ENCODE assay signal across 19 cellular contexts in the genomic region with DNA sequence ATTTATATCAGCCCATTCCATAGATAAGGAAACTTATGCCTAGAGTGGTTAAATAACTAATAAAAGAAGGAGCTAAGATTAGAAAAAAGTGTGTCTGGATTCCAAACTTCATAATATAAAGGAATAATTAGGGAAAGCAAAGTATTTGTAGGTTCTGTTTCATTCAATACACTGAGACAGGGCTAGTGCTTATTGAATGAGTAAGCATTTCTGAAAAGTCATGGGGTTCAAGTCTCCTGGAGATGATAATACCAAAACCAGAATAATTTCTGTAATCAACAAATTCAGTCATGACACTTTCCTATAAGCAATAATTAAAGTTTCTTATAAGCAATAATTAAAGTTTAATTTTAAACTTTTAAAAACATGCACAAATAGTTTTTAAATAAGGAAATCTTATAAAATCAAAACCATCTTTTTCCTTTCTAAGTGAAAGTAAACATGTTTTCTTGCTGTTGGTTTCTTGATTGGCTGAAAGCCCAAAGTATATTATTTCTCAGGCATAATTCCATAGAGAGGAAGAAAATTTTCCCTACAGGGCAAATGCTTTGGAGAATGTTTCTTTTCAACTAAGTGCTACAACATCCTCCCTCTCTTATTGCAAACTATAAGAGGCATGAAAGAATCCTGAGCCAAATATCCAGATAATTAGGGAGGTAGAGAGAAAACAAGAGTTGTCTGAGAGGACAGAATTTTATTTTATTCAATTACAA.
DNase-seq lines count a peak whose midpoint lies in the region; ATAC-seq and TF ChIP-seq lines count a peak whose summit lies in the region.
"Had no signal": no experiment of that assay in that cellular context is flagged by ENCODE, and none has a peak within 500 bp of the region (broad histone marks: within the 10 kb centered on the region; RNA-seq: fewer than 3 reads in every experiment).

No MANE protein-coding gene starts in this region.

- H3K4me3 Mint-ChIP-seq in activated CD4-positive, alpha-beta memory T cell treated with anti-CD3 and anti-CD28 coated beads, Interleukin-2, amount 10 ng/mL, durations not matched to agents 7 days and 5 days: no peak overlapping the region
- H3K4me3 Mint-ChIP-seq: CD4-positive, alpha-beta memory T cell had no signal

- H3K4me1 Mint-ChIP-seq in activated CD4-positive, alpha-beta memory T cell treated with anti-CD3 and anti-CD28 coated beads, Interleukin-2, amount 10 ng/mL, durations not matched to agents 7 days and 5 days: no peaks in the 10 kb centered on the region
- H3K4me1 Mint-ChIP-seq: CD4-positive, alpha-beta memory T cell had no signal

- TF ChIP-seq CTCF in AG09319 (IDR thresholded peaks at IDR 0.05; ENCODE audit: low read depth, low read length): no peak

- no peak overlapping the region for H3K27ac Mint-ChIP-seq in activated CD4-positive, alpha-beta memory T cell treated with anti-CD3 and anti-CD28 coated beads, Interleukin-2, amount 10 ng/mL, durations not matched to agents 7 days and 5 days
- H3K27ac Mint-ChIP-seq: CD4-positive, alpha-beta memory T cell had no signal

- CTCF ChIA-PET in activated CD4-positive, alpha-beta memory T cell treated with anti-CD3 and anti-CD28 coated beads, Interleukin-2, amount 10 ng/mL, durations not matched to agents 7 days and 5 days (lab: Charles Lee): no interaction called here

- ATAC-seq in HG02678 (IDR thresholded peaks at IDR 0.05; ENCODE audit: unreplicated experiment) (no peak), GM21526 (IDR thresholded peaks at IDR 0.05; ENCODE audit: low FRiP score, unreplicated experiment) (no peak)

- H3K27me3 Mint-ChIP-seq in activated CD4-positive, alpha-beta memory T cell treated with anti-CD3 and anti-CD28 coated beads, Interleukin-2, amount 10 ng/mL, durations not matched to agents 7 days and 5 days: no peaks in the 10 kb centered on the region
- H3K27me3 Mint-ChIP-seq: CD4-positive, alpha-beta memory T cell had no signal

- peak; percentile 15 for DNase-seq in AG09319 (ENCODE audit: extremely low read depth, low read depth)
- DNase-seq in NCI-H226: peak; percentile 41
- peak; percentile 62 for DNase-seq in fibroblast of gingiva (ENCODE audit: low read depth)
- peak; percentile 13 for DNase-seq in myocyte (ENCODE audit: low read depth)
- no peak for DNase-seq in activated CD4-positive, alpha-beta memory T cell treated with anti-CD3 and anti-CD28 coated beads, Interleukin-2, amount 10 ng/mL, durations not matched to agents 7 days and 5 days
- DNase-seq: BE2C; CD4-positive, alpha-beta memory T cell; DMS79 treated with DMSO at 0.1 percent for 48 hours; GF-D8; GOT3; KG1; MG63; NCI-H1105; NCI-H187; NCI-H446 treated with DMSO at 0.1 percent for 48 hours; NCI-H748 treated with DMSO at 0.1 percent for 48 hours; PC-9 had no signal

- POLR2A ChIA-PET in activated CD4-positive, alpha-beta memory T cell treated with anti-CD3 and anti-CD28 coated beads, Interleukin-2, amount 10 ng/mL, durations not matched to agents 7 days and 5 days (lab: Charles Lee): no interaction called here

- H3K9me3 Mint-ChIP-seq in activated CD4-positive, alpha-beta memory T cell treated with anti-CD3 and anti-CD28 coated beads, Interleukin-2, amount 10 ng/mL, durations not matched to agents 7 days and 5 days: peaks cover 4% of the 10 kb centered on the region

- H3K36me3 Mint-ChIP-seq in activated CD4-positive, alpha-beta memory T cell treated with anti-CD3 and anti-CD28 coated beads, Interleukin-2, amount 10 ng/mL, durations not matched to agents 7 days and 5 days (ENCODE audit: low read depth): no peaks in the 10 kb centered on the region
- H3K36me3 Mint-ChIP-seq: CD4-positive, alpha-beta memory T cell had no signal
